8 cellular contexts compared by ENCODE assay signal in the genomic region with DNA sequence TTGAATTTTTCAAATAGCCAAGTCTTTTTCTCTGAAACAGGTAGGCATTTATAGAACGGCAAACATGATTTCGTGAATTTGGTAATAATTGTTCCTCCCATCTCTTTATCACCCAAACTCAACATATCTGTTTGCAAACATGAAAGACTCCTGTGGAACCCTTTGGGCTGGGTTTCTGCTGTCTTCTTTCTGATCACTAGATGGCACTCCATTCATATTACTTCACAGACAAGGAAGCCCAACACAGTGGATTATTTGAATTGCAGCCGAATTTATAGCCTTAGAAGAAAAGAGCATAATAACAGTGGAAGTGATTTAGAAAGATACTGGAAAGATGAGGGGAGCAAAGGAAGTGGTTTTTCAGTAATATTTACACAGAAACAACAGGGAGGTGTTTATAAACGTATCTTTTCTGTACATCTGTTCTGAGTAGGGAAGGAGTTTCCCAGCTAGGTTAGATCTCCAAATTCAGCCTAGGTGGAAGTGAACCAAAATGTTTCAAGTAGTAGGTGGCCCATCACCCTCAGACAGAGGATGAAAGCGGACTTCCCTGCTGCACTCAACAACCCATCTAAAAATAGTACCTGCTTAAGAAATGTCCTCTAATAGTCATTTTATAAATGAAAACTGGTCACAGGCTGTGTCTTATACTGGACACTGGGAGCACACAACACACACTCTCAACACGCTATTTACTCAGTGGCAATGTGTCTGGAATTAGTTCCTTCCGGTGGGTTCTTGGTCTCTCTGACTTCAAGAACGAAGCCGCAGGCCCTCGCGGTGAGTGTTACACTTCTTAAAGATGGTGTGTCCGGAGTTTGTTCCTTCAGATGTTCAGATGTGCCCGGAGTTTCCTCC.
A peak's percentile ranks its signal among the peaks of the same experiment; 100 is the strongest.
DNase-seq lines count a peak whose midpoint lies in the region; ATAC-seq lines count a peak whose summit lies in the region.

No MANE protein-coding gene starts in this region.

- H3K4me3 ChIP-seq in endocrine pancreas (ENCODE audit: control insufficient read depth, insufficient read depth, low read length): no peak overlapping the region

- peak overlapping the region; percentile 15 for H3K9ac ChIP-seq in endocrine pancreas (ENCODE audit: control insufficient read depth, insufficient read depth, low read length)

- H3K9me3 ChIP-seq in endocrine pancreas (ENCODE audit: control insufficient read depth, low read length): no peaks in the 10 kb centered on the region

- ATAC-seq in GM21717 (IDR thresholded peaks at IDR 0.05; ENCODE audit: unreplicated experiment): peak; percentile 91

- H3K4me1 ChIP-seq in endocrine pancreas (ENCODE audit: control insufficient read depth, insufficient read depth, low read length): peaks cover 9% of the 10 kb centered on the region

- H3K36me3 ChIP-seq in endocrine pancreas (ENCODE audit: control insufficient read depth, insufficient read depth, low read length): no peaks in the 10 kb centered on the region

- DNase-seq in DMS153 (lab: John Stamatoyannopoulos, UW) (peak; percentile 2), DMS153 treated with DMSO at 0.1 percent for 48 hours (lab: John Stamatoyannopoulos, UW; ENCODE audit: unreplicated experiment) (no peak), NAMALWA (ENCODE audit: low spot score) (peak; percentile 67), SIG-M5 (lab: John Stamatoyannopoulos, UW) (peak; percentile 27), medulla oblongata (ENCODE audit: extremely low spot score) (peak; percentile 79), HK-2 (ENCODE audit: unreplicated experiment) (no peak)

- no peaks in the 10 kb centered on the region for H3K27me3 ChIP-seq in endocrine pancreas (ENCODE audit: control insufficient read depth, insufficient read depth, low read length)

Comparison
In these comparisons a context has a peak if more than half of its experiments do, and no peak if none do; other contexts are left out.
1. DNase-seq: peak in DMS153 (single experiment), NAMALWA (single experiment), SIG-M5 (single experiment) and medulla oblongata (single experiment); none in DMS153 treated with DMSO at 0.1 percent for 48 hours (single experiment) and HK-2 (single experiment).